1 cellular context compared by ENCODE assay signal in the genomic region with DNA sequence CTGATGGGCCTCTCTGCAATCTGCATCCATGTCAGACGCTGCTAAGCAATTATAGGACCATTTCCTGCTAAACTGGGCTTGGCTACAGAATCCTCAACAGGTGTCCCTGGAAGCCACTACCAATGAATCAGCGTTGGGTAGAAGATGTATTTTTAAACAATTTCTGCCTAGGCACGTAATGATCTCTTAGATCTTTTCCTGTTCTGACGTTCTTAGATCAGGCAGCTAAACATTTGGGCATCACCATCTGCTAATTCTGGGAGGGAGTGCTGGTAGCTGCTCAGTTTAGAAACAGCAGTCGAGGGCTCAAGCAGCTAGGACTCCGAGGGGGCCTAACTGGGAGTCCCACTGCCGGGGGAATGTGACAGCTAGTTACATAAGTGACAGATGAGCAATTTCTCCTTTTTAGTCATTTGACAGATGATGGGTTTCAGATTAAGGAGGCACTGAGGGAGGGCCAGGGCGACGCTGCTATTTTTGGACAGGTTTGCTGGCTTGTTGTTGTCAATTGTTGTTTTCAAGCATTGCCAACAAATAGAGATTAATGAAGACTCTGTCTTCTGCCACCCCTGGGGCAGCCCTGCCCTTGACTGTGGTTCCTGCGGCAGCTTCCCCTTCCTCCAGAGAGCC.
A peak's percentile ranks its signal among the peaks of the same experiment; 100 is the strongest.
TF ChIP-seq lines count a peak whose summit lies in the region.

No MANE protein-coding gene starts in this region.

TF ChIP-seq in GM12878, 131 proteins besides CTCF, POLR2A, EP300 and RAD21 (continued from another document and continues in another):
- TF ChIP-seq ZSCAN29 (IDR thresholded peaks at IDR 0.05) (no peak), MXI1 (IDR thresholded peaks at IDR 0.05; ENCODE audit: low read depth, low read length) (no peak), CEBPB (IDR thresholded peaks at IDR 0.05; ENCODE audit: borderline replicate concordance in 1 of 2, low read depth in 2 of 2, low read length in 2 of 2) (no peak), ASH2L (IDR thresholded peaks at IDR 0.05; ENCODE audit: borderline replicate concordance, low read depth) (no peak), IRF4 (IDR thresholded peaks at IDR 0.05; ENCODE audit: low read depth, low read length) (peak; percentile 93), SIN3A (IDR thresholded peaks at IDR 0.05; ENCODE audit: low read depth, low read length) (no peak), PBX3 (IDR thresholded peaks at IDR 0.05; ENCODE audit: insufficient replicate concordance, low read depth, low read length) (peak; percentile 73), RBBP5 (conservative IDR thresholded peaks at IDR 0.05) (no peak), CREB1 (IDR thresholded peaks at IDR 0.05; ENCODE audit: low read depth) (peak; percentile 44; the same call in 1 of the 2 replicates), SRF (IDR thresholded peaks at IDR 0.05; ENCODE audit: low read depth in 2 of 2, low read length in 2 of 2) (no peak), GABPA (IDR thresholded peaks at IDR 0.05; ENCODE audit: low read depth) (0 out of 2 replicates have a peak, but pooled peaks have one; percentile 35), FOXM1 (IDR thresholded peaks at IDR 0.05; ENCODE audit: low read depth, low read length) (peak; percentile 44; the same call in 1 of the 2 replicates), ESRRA (IDR thresholded peaks at IDR 0.05; ENCODE audit: low read length) (no peak), EGR1 (IDR thresholded peaks at IDR 0.05; ENCODE audit: borderline replicate concordance in 1 of 2, low read depth in 2 of 2, low read length in 2 of 2) (no peak), USF1 (IDR thresholded peaks at IDR 0.05; ENCODE audit: borderline replicate concordance, extremely low read length, insufficient read depth, low read depth, low read length) (no peak), E4F1 (IDR thresholded peaks at IDR 0.05; ENCODE audit: borderline replicate concordance, partially characterized antibody) (no peak), TARDBP (IDR thresholded peaks at IDR 0.05; ENCODE audit: borderline replicate concordance) (no peak), ZNF622 (IDR thresholded peaks at IDR 0.05) (no peak), PAX5 (IDR thresholded peaks at IDR 0.05; ENCODE audit: borderline replicate concordance, low read depth, low read length) (0 out of 2 replicates have a peak, but pooled peaks have one; percentile 17), NBN (IDR thresholded peaks at IDR 0.05) (no peak), BMI1 (IDR thresholded peaks at IDR 0.05; ENCODE audit: borderline replicate concordance) (no peak), ZNF217 (IDR thresholded peaks at IDR 0.05) (no peak), STAT3 (IDR thresholded peaks at IDR 0.05; ENCODE audit: low read depth, low read length) (no peak)
- TF ChIP-seq, protein P1, sequence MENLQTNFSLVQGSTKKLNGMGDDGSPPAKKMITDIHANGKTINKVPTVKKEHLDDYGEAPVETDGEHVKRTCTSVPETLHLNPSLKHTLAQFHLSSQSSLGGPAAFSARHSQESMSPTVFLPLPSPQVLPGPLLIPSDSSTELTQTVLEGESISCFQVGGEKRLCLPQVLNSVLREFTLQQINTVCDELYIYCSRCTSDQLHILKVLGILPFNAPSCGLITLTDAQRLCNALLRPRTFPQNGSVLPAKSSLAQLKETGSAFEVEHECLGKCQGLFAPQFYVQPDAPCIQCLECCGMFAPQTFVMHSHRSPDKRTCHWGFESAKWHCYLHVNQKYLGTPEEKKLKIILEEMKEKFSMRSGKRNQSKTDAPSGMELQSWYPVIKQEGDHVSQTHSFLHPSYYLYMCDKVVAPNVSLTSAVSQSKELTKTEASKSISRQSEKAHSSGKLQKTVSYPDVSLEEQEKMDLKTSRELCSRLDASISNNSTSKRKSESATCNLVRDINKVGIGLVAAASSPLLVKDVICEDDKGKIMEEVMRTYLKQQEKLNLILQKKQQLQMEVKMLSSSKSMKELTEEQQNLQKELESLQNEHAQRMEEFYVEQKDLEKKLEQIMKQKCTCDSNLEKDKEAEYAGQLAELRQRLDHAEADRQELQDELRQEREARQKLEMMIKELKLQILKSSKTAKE (IDR thresholded peaks at IDR 0.05; ENCODE audit: low read depth, poor library complexity, severe bottlenecking): no peak
- TF ChIP-seq, protein P2, sequence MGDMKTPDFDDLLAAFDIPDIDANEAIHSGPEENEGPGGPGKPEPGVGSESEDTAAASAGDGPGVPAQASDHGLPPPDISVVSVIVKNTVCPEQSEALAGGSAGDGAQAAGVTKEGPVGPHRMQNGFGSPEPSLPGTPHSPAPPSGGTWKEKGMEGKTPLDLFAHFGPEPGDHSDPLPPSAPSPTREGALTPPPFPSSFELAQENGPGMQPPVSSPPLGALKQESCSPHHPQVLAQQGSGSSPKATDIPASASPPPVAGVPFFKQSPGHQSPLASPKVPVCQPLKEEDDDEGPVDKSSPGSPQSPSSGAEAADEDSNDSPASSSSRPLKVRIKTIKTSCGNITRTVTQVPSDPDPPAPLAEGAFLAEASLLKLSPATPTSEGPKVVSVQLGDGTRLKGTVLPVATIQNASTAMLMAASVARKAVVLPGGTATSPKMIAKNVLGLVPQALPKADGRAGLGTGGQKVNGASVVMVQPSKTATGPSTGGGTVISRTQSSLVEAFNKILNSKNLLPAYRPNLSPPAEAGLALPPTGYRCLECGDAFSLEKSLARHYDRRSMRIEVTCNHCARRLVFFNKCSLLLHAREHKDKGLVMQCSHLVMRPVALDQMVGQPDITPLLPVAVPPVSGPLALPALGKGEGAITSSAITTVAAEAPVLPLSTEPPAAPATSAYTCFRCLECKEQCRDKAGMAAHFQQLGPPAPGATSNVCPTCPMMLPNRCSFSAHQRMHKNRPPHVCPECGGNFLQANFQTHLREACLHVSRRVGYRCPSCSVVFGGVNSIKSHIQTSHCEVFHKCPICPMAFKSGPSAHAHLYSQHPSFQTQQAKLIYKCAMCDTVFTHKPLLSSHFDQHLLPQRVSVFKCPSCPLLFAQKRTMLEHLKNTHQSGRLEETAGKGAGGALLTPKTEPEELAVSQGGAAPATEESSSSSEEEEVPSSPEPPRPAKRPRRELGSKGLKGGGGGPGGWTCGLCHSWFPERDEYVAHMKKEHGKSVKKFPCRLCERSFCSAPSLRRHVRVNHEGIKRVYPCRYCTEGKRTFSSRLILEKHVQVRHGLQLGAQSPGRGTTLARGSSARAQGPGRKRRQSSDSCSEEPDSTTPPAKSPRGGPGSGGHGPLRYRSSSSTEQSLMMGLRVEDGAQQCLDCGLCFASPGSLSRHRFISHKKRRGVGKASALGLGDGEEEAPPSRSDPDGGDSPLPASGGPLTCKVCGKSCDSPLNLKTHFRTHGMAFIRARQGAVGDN (IDR thresholded peaks at IDR 0.05): no peak
- TF ChIP-seq, protein P3, sequence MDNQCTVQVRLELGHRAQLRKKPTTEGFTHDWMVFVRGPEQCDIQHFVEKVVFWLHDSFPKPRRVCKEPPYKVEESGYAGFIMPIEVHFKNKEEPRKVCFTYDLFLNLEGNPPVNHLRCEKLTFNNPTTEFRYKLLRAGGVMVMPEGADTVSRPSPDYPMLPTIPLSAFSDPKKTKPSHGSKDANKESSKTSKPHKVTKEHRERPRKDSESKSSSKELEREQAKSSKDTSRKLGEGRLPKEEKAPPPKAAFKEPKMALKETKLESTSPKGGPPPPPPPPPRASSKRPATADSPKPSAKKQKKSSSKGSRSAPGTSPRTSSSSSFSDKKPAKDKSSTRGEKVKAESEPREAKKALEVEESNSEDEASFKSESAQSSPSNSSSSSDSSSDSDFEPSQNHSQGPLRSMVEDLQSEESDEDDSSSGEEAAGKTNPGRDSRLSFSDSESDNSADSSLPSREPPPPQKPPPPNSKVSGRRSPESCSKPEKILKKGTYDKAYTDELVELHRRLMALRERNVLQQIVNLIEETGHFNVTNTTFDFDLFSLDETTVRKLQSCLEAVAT (IDR thresholded peaks at IDR 0.05): no peak
- TF ChIP-seq, protein P4, sequence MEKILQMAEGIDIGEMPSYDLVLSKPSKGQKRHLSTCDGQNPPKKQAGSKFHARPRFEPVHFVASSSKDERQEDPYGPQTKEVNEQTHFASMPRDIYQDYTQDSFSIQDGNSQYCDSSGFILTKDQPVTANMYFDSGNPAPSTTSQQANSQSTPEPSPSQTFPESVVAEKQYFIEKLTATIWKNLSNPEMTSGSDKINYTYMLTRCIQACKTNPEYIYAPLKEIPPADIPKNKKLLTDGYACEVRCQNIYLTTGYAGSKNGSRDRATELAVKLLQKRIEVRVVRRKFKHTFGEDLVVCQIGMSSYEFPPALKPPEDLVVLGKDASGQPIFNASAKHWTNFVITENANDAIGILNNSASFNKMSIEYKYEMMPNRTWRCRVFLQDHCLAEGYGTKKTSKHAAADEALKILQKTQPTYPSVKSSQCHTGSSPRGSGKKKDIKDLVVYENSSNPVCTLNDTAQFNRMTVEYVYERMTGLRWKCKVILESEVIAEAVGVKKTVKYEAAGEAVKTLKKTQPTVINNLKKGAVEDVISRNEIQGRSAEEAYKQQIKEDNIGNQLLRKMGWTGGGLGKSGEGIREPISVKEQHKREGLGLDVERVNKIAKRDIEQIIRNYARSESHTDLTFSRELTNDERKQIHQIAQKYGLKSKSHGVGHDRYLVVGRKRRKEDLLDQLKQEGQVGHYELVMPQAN (conservative IDR thresholded peaks at IDR 0.05): no peak
- TF ChIP-seq, protein P5, sequence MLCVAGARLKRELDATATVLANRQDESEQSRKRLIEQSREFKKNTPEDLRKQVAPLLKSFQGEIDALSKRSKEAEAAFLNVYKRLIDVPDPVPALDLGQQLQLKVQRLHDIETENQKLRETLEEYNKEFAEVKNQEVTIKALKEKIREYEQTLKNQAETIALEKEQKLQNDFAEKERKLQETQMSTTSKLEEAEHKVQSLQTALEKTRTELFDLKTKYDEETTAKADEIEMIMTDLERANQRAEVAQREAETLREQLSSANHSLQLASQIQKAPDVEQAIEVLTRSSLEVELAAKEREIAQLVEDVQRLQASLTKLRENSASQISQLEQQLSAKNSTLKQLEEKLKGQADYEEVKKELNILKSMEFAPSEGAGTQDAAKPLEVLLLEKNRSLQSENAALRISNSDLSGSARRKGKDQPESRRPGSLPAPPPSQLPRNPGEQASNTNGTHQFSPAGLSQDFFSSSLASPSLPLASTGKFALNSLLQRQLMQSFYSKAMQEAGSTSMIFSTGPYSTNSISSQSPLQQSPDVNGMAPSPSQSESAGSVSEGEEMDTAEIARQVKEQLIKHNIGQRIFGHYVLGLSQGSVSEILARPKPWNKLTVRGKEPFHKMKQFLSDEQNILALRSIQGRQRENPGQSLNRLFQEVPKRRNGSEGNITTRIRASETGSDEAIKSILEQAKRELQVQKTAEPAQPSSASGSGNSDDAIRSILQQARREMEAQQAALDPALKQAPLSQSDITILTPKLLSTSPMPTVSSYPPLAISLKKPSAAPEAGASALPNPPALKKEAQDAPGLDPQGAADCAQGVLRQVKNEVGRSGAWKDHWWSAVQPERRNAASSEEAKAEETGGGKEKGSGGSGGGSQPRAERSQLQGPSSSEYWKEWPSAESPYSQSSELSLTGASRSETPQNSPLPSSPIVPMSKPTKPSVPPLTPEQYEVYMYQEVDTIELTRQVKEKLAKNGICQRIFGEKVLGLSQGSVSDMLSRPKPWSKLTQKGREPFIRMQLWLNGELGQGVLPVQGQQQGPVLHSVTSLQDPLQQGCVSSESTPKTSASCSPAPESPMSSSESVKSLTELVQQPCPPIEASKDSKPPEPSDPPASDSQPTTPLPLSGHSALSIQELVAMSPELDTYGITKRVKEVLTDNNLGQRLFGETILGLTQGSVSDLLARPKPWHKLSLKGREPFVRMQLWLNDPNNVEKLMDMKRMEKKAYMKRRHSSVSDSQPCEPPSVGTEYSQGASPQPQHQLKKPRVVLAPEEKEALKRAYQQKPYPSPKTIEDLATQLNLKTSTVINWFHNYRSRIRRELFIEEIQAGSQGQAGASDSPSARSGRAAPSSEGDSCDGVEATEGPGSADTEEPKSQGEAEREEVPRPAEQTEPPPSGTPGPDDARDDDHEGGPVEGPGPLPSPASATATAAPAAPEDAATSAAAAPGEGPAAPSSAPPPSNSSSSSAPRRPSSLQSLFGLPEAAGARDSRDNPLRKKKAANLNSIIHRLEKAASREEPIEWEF (IDR thresholded peaks at IDR 0.05; ENCODE audit: insufficient replicate concordance, low read depth, low read length): no peak
